1 cellular context compared by ENCODE assay signal in genomic region chr22:42581762-42582716, GRCh38.
TF ChIP-seq lines count a peak whose summit lies in the region.

No MANE protein-coding gene starts in this region.

TF ChIP-seq in PFSK-1, 5 proteins besides CTCF, POLR2A, EP300 and RAD21 (continued from another document):
- TF ChIP-seq, protein P1, sequence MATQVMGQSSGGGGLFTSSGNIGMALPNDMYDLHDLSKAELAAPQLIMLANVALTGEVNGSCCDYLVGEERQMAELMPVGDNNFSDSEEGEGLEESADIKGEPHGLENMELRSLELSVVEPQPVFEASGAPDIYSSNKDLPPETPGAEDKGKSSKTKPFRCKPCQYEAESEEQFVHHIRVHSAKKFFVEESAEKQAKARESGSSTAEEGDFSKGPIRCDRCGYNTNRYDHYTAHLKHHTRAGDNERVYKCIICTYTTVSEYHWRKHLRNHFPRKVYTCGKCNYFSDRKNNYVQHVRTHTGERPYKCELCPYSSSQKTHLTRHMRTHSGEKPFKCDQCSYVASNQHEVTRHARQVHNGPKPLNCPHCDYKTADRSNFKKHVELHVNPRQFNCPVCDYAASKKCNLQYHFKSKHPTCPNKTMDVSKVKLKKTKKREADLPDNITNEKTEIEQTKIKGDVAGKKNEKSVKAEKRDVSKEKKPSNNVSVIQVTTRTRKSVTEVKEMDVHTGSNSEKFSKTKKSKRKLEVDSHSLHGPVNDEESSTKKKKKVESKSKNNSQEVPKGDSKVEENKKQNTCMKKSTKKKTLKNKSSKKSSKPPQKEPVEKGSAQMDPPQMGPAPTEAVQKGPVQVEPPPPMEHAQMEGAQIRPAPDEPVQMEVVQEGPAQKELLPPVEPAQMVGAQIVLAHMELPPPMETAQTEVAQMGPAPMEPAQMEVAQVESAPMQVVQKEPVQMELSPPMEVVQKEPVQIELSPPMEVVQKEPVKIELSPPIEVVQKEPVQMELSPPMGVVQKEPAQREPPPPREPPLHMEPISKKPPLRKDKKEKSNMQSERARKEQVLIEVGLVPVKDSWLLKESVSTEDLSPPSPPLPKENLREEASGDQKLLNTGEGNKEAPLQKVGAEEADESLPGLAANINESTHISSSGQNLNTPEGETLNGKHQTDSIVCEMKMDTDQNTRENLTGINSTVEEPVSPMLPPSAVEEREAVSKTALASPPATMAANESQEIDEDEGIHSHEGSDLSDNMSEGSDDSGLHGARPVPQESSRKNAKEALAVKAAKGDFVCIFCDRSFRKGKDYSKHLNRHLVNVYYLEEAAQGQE (IDR thresholded peaks at IDR 0.05; ENCODE audit: insufficient read depth in 1 of 2, low read depth in 2 of 2, low read length in 2 of 2) = no peak
- TF ChIP-seq TAF1 (IDR thresholded peaks at IDR 0.05; ENCODE audit: borderline replicate concordance, insufficient read depth, low read length) = peak; percentile 60; the same call in 1 of the 2 replicates
- no peak for TF ChIP-seq SIN3A (IDR thresholded peaks at IDR 0.05; ENCODE audit: borderline replicate concordance, insufficient read depth, low read length)
- TF ChIP-seq POLR2AphosphoS5 (IDR thresholded peaks at IDR 0.05; ENCODE audit: low read depth, low read length) = peak; percentile 83
